21 cellular contexts compared by ENCODE assay signal in the genomic region with DNA sequence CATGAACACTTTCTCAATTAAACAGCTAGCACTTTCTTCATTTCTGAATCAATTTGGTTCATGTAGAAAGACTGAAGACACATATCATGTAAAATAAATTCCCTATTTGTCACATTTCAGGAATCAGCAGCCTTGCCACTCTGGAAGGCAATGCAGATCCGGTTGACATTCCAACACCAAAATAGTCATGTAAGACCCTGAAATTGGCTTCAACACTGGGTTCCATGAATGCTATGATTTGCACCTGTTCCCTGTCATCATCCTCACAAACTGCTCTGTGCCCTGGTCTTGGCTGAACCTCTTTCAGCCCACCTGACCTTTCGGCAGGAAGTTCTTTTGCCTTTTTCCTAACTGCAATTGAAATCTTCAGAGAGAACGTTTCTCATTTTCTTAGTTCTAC.
"Had no signal": no experiment of that assay in that cellular context is flagged by ENCODE, and none has a peak within 500 bp of the region (broad histone marks: within the 10 kb centered on the region; RNA-seq: fewer than 3 reads in every experiment).

No MANE protein-coding gene starts in this region.

- H3K27me3 Mint-ChIP-seq: T-cell had no signal

- H3K4me3 Mint-ChIP-seq: T-cell had no signal

- H3K9ac ChIP-seq: SK-N-SH had no signal

- H3K36me3 Mint-ChIP-seq: T-cell had no signal

- H3K4me1 Mint-ChIP-seq: T-cell had no signal

- DNase-seq: IMR-90, Karpas-422, KG1, MM.1S, NCI-H1092 treated with DMSO at 0.1 percent for 48 hours, NCI-H1436, NCI-H187, NCI-H2029, NCI-H2171 treated with DMSO at 0.1 percent for 48 hours, NCI-H2227 treated with DMSO at 0.1 percent for 48 hours, NCI-H510A, NCI-H524 treated with DMSO at 0.1 percent for 48 hours, NCI-H69, NCI-H774, Right ventricle myocardium superior, RPMI8226, SIG-M5, SK-N-SH, SW 1271, T-cell had no signal

- H3K9me3 ChIP-seq: SK-N-SH had no signal

- H3K4me2 ChIP-seq: SK-N-SH had no signal

- H3K9me2 ChIP-seq: SK-N-SH had no signal

- H3K27ac Mint-ChIP-seq: T-cell had no signal

- ATAC-seq: HepG2, T-cell had no signal
